In genomic region chr7:64905133-64905532, GRCh38 we compare ENCODE assay signal across 1 cellular context.
TF ChIP-seq lines count a peak whose summit lies in the region.

No MANE protein-coding gene starts in this region.

TF ChIP-seq in H1, 55 proteins besides CTCF, POLR2A, EP300 and RAD21:
- TF ChIP-seq KDM5A (IDR thresholded peaks at IDR 0.05; ENCODE audit: low read length) (no peak), CHD2 (IDR thresholded peaks at IDR 0.05; ENCODE audit: low read length) (no peak), NANOG (IDR thresholded peaks at IDR 0.05; ENCODE audit: insufficient read depth, low read depth, low read length, poor library complexity, severe bottlenecking) (no peak), SAP30 (IDR thresholded peaks at IDR 0.05; ENCODE audit: insufficient read depth, insufficient replicate concordance, low read length) (no peak), FOSL1 (IDR thresholded peaks at IDR 0.05; ENCODE audit: insufficient read depth, low read depth, low read length) (no peak), TCF12 (IDR thresholded peaks at IDR 0.05; ENCODE audit: low read depth, low read length) (no peak), CTBP2 (IDR thresholded peaks at IDR 0.05; ENCODE audit: borderline replicate concordance, insufficient read depth, insufficient read length, low read length) (no peak), JUND (IDR thresholded peaks at IDR 0.05; ENCODE audit: low read length) (no peak), YY1 (IDR thresholded peaks at IDR 0.05; ENCODE audit: low read depth, low read length) (no peak), HDAC2 (IDR thresholded peaks at IDR 0.05; ENCODE audit: borderline replicate concordance in 1 of 2, low read depth in 2 of 2, low read length in 2 of 2) (no peak), GTF2F1 (IDR thresholded peaks at IDR 0.05; ENCODE audit: borderline replicate concordance, low read depth, low read length) (no peak), SIX5 (IDR thresholded peaks at IDR 0.05; ENCODE audit: low read depth, low read length) (no peak), NRF1 (IDR thresholded peaks at IDR 0.05; ENCODE audit: low read depth, low read length) (no peak), POLR2AphosphoS5 (IDR thresholded peaks at IDR 0.05; ENCODE audit: low read depth, low read length) (no peak), KDM1A (IDR thresholded peaks at IDR 0.05; ENCODE audit: borderline replicate concordance, low read length) (no peak), SRF (IDR thresholded peaks at IDR 0.05; ENCODE audit: low read depth, low read length) (no peak)
